ENCODE assay signal across 9 cellular contexts in genomic region chr20:3783516-3784225, GRCh38. TPM values are rescaled to one million over a fixed set of nuclear protein-coding genes. Genes with fewer than 3 reads are reported as not detected.
DNase-seq lines count a peak whose midpoint lies in the region; ATAC-seq and TF ChIP-seq lines count a peak whose summit lies in the region.
"Had no signal": no experiment of that assay in that cellular context is flagged by ENCODE, and none has a peak within 500 bp of the region (broad histone marks: within the 10 kb centered on the region; RNA-seq: fewer than 3 reads in every experiment).

No MANE protein-coding gene starts in this region.

- no peak overlapping the region for H3K4me3 ChIP-seq in body of pancreas

- H3K4me1 Mint-ChIP-seq in HFFc6 (ENCODE audit: low read depth): peaks cover 41% of the 10 kb centered on the region

- peak overlapping the region in 3 of 4 donors; percentile 3 to 69 (median 22) for H3K27ac ChIP-seq in body of pancreas

- no peaks in the 10 kb centered on the region for H3K27me3 ChIP-seq in body of pancreas

- H3K4me3 Mint-ChIP-seq in HFFc6: peak overlapping the region; percentile 39

- no peaks in the 10 kb centered on the region for H3K9me3 Mint-ChIP-seq in HFFc6

- H3K27ac Mint-ChIP-seq in HFFc6: peak overlapping the region; percentile 20; the same call in 1 of the 2 replicates

- TF ChIP-seq POLR2A in body of pancreas (IDR thresholded peaks at IDR 0.05): no peak

- intact Hi-C loops in body of pancreas (cut with DNase I): loop anchor here (10.0 kb wide), 1 partner anchor 71 kb away; no protein-coding TSS in a partner anchor
- intact Hi-C loops in posterior vena cava (cut with DNase I): no loop called here

- TF ChIP-seq CTCF in HFFc6 (IDR thresholded peaks at IDR 0.05): no peak
- TF ChIP-seq CTCF in body of pancreas (IDR thresholded peaks at IDR 0.05): no peak

- H3K36me3 ChIP-seq in body of pancreas (replicated peaks in 1 of 2; ENCODE audit: insufficient read depth in 1 of 2, low read depth in 2 of 2): no peaks in the 10 kb centered on the region

- peaks cover 60% of the 10 kb centered on the region for H3K4me1 ChIP-seq in body of pancreas

- H3K27me3 Mint-ChIP-seq in HFFc6 (ENCODE audit: insufficient read depth): peaks cover 2% of the 10 kb centered on the region

- 66 to 68% methylated on average over 10 to 11 of the region's 11 CpGs for whole genome bisulfite sequencing in body of pancreas, 2 donors

- H3K36me3 Mint-ChIP-seq in HFFc6 (ENCODE audit: low read depth): peaks cover 11% of the 10 kb centered on the region

- no peak for DNase-seq in HFFc6
- no peak for DNase-seq in body of pancreas
- DNase-seq in posterior vena cava (ENCODE audit: low spot score): peak; percentile 67
- DNase-seq in OCI-M1 (lab: John Stamatoyannopoulos, UW): no peak
- DNase-seq in HT-29 (ENCODE audit: low spot score): no peak
- DNase-seq in stimulated activated CD4-positive, alpha-beta T cell treated with anti-CD3 and anti-CD28 coated beads, Interleukin-4, amount 100 ng/mL, for 1 hour: no peak
- DNase-seq: activated effector memory CD4-positive, alpha-beta T cell treated with Interleukin-2 at 50 U/mL for 16 hours; stimulated activated CD4-positive, alpha-beta T cell treated with anti-CD3 and anti-CD28 coated beads, Interleukin-2, amount 100 ng/mL, for 24 hours; SW 1271 had no signal

- no peak for ATAC-seq in body of pancreas

- H3K9me3 ChIP-seq in body of pancreas: no peaks in the 10 kb centered on the region

RNA-seq across cellular contexts. Expression of gene SPEF1, which starts 2.4 kb away (rescaled TPM):
- under 1 TPM in 5 of 6 experiments, not detected in 1; 0.19 to 0.48 (median 0.36) TPM for total RNA-seq in HFFc6 (2021; fragmentation: NEBNext Ultra II Directional; extraction: Animal tissue kit (Norgen Biotek cat#: 25700))
- 1 to 10 TPM in 1 of 2 donors, under 1 TPM in 1; 0.66 to 1.3 TPM for total RNA-seq in body of pancreas
- total RNA-seq in posterior vena cava: not detected
- 0.81 and 0.92 TPM in 2 replicates for total RNA-seq in HT-29 (2014; rRNA removed; shearing (Covaris generic))

RNA-seq across cellular contexts. Expression of gene CENPB, which starts 2.9 kb away (rescaled TPM):
- 100 to 1,000 TPM; 109 to 128 (median 117) TPM for total RNA-seq in HFFc6 (2021; fragmentation: NEBNext Ultra II Directional; extraction: Animal tissue kit (Norgen Biotek cat#: 25700))
- total RNA-seq in body of pancreas: 10 to 100 TPM; 57.9 to 61.0 TPM
- 100 to 1,000 TPM in 1 of 2 donors, 10 to 100 TPM in 1; 97.4 to 119 TPM for total RNA-seq in posterior vena cava
- 205 and 222 TPM in 2 replicates for total RNA-seq in HT-29 (2014; rRNA removed; shearing (Covaris generic))

RNA-seq across cellular contexts. Expression of gene CDC25B, which starts 12.4 kb away (rescaled TPM):
- 10 to 100 TPM; 44.9 to 92.6 (median 84.5) TPM for total RNA-seq in HFFc6 (2021; fragmentation: NEBNext Ultra II Directional; extraction: Animal tissue kit (Norgen Biotek cat#: 25700))
- 10 to 100 TPM in 1 of 2 donors, 1 to 10 TPM in 1; 8.8 to 22.7 TPM for total RNA-seq in body of pancreas
- 10 to 100 TPM; 24.0 to 24.2 TPM for total RNA-seq in posterior vena cava
- total RNA-seq in HT-29 (2014; rRNA removed; shearing (Covaris generic)): 71.1 and 71.6 TPM in 2 replicates

RNA-seq across cellular contexts. Expression of gene ADISSP, which starts 16.1 kb away (rescaled TPM):
- total RNA-seq in HFFc6 (2021; fragmentation: NEBNext Ultra II Directional; extraction: Animal tissue kit (Norgen Biotek cat#: 25700)): 100 to 1,000 TPM in 1 of 6 experiments, 10 to 100 TPM in 5; 86.0 to 105 (median 89.9) TPM
- total RNA-seq in body of pancreas (10 to 100 TPM; 11.2 to 26.7 TPM), posterior vena cava (10 to 100 TPM; 14.6 to 20.2 TPM)
- total RNA-seq in HT-29 (2014; rRNA removed; shearing (Covaris generic)): 137 TPM in 2 replicates

RNA-seq across cellular contexts. Expression of gene AP5S1, which starts 36.7 kb away (rescaled TPM):
- total RNA-seq in HFFc6 (2021; fragmentation: NEBNext Ultra II Directional; extraction: Animal tissue kit (Norgen Biotek cat#: 25700)): 10 to 100 TPM; 17.7 to 21.7 (median 19.4) TPM
- total RNA-seq in body of pancreas (1 to 10 TPM; 4.9 to 5.3 TPM), posterior vena cava (10 to 100 TPM in 1 of 2 donors, 1 to 10 TPM in 1; 8.8 to 11.2 TPM)
- 40.2 and 41.0 TPM in 2 replicates for total RNA-seq in HT-29 (2014; rRNA removed; shearing (Covaris generic))
